In the genomic region with DNA sequence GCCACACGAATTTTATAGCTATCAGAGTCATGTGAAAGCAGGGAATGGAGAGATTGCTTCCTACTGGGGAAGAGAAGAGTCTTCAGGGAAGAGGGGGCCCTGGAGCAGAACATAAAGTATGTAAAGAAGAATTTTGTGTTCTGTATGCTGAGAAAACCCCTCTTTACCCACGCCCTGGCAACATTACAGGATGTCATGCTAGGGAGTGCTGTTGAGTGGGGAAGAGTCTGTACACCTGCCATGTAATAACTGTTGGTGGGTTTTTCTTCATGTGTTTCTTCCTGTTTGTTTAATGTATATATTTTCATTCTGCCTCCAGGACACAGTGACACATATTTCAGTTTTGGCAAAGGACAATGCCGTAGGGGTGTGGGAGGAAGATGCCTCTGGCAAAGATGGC, we compare ENCODE assay signal across 16 cellular contexts.
DNase-seq lines count a peak whose midpoint lies in the region; ATAC-seq and TF ChIP-seq lines count a peak whose summit lies in the region.
"Had no signal": no experiment of that assay in that cellular context is flagged by ENCODE, and none has a peak within 500 bp of the region (broad histone marks: within the 10 kb centered on the region; RNA-seq: fewer than 3 reads in every experiment).

No MANE protein-coding gene starts in this region.

- H3K4me3 Mint-ChIP-seq in type B pancreatic cell, result no peak overlapping the region
- H3K4me3 Mint-ChIP-seq: CD4-positive, alpha-beta memory T cell; H9 had no signal

- H3K4me2 ChIP-seq in Karpas-422 (ENCODE audit: low read depth, low read length, poor library complexity, severe bottlenecking), result no peak overlapping the region
- H3K4me2 ChIP-seq in OCI-LY7 (ENCODE audit: low read length), result peak overlapping the region; percentile 48

- H3K36me3 ChIP-seq in left ventricle myocardium inferior, result no peaks in the 10 kb centered on the region
- H3K36me3 ChIP-seq in Karpas-422 (ENCODE audit: insufficient read depth, low read length), result no peaks in the 10 kb centered on the region
- peaks cover 6% of the 10 kb centered on the region; the same call in 1 of the 2 replicates for H3K36me3 ChIP-seq in OCI-LY7 (ENCODE audit: insufficient read depth, low read length)
- H3K36me3 ChIP-seq in right lobe of liver, result no peaks in the 10 kb centered on the region

- intact Hi-C loops in left ventricle myocardium inferior (cut with micrococcal nuclease), result loop anchor here (10.0 kb wide), 1 partner anchor 286 kb away; the partner anchor contains the start of gene BCL6
- intact Hi-C loops in Right ventricle myocardium inferior (cut with DNase I), result no loop called here
- intact Hi-C loops in OCI-LY7 (cut with micrococcal nuclease; ENCODE audit: unreplicated experiment), result no loop called here
- intact Hi-C loops in right lobe of liver (cut with DNase I), result no loop called here

- no peak for TF ChIP-seq CTCF in left ventricle myocardium inferior (IDR thresholded peaks at IDR 0.05; ENCODE audit: borderline replicate concordance)
- peak; percentile 39; the same call in 1 of the 2 replicates for TF ChIP-seq CTCF in OCI-LY7 (conservative IDR thresholded peaks at IDR 0.05; ENCODE audit: low read length)
- no peak for TF ChIP-seq CTCF in type B pancreatic cell (conservative IDR thresholded peaks at IDR 0.05)
- TF ChIP-seq CTCF in right lobe of liver (IDR thresholded peaks at IDR 0.05), result no peak

- POLR2A ChIA-PET in OCI-LY7 (lab: Charles Lee), result interaction anchor here (0.5 to 2.6 kb wide), 6 partner anchors 11 to 1434 kb away, joined by 3 to 11 read pairs (median 4); no protein-coding TSS in a partner anchor

- H4K20me1 ChIP-seq in Karpas-422 (ENCODE audit: insufficient read depth, low read depth, low read length), result no peaks in the 10 kb centered on the region
- H4K20me1 ChIP-seq in OCI-LY7 (ENCODE audit: insufficient read depth, low read length), result no peaks in the 10 kb centered on the region

- H3K9ac ChIP-seq in Karpas-422 (ENCODE audit: low read length), result no peak overlapping the region

- H3K27ac Mint-ChIP-seq in type B pancreatic cell, result peak overlapping the region; percentile 45

- H3K79me2 ChIP-seq in Karpas-422 (ENCODE audit: low read length) (no peaks in the 10 kb centered on the region), OCI-LY7 (ENCODE audit: insufficient read depth, low read depth, low read length) (no peaks in the 10 kb centered on the region)

- peak overlapping the region; percentile 36 for H3K27ac ChIP-seq in left ventricle myocardium inferior (replicated peaks)
- H3K27ac ChIP-seq in Karpas-422 (ENCODE audit: low read length), result no peak overlapping the region
- peak overlapping the region; percentile 36 for H3K27ac ChIP-seq in OCI-LY7 (ENCODE audit: low read depth, low read length, poor library complexity, severe bottlenecking)
- H3K27ac ChIP-seq in right lobe of liver, result no peak overlapping the region
- H3K27ac ChIP-seq: C4-2B had no signal

- DNase-seq in left ventricle myocardium inferior, result no peak
- no peak for DNase-seq in Right ventricle myocardium inferior (ENCODE audit: missing footprints)
- DNase-seq in Karpas-422, result no peak
- DNase-seq in OCI-LY7 (ENCODE audit: low spot score), result peak; percentile 58
- no peak for DNase-seq in type B pancreatic cell (ENCODE audit: extremely low spot score, unreplicated experiment)
- DNase-seq in right lobe of liver, result no peak
- DNase-seq in activated CD4-positive, CD25-positive, alpha-beta regulatory T cell treated with anti-CD3 and anti-CD28 coated beads, Interleukin-2, amount 50 U/mL, for 72 hours, result no peak
- DNase-seq in medulla oblongata (ENCODE audit: extremely low spot score), result no peak
- DNase-seq: 8988T; AML-193; CD4-positive, alpha-beta memory T cell; DMS79 treated with DMSO at 0.1 percent for 48 hours; GF-D8; GOT3; H9 had no signal

- H3K9me3 ChIP-seq in left ventricle myocardium inferior (replicated peaks), result no peaks in the 10 kb centered on the region
- H3K9me3 ChIP-seq in Karpas-422 (ENCODE audit: low read length), result no peaks in the 10 kb centered on the region
- H3K9me3 ChIP-seq in OCI-LY7 (ENCODE audit: low read length), result peaks cover 16% of the 10 kb centered on the region; the same call in 1 of the 2 replicates
- no peaks in the 10 kb centered on the region for H3K9me3 ChIP-seq in right lobe of liver

- H3K4me1 Mint-ChIP-seq in type B pancreatic cell (ENCODE audit: unreplicated experiment), result peaks cover 1% of the 10 kb centered on the region

- BruUV-seq in OCI-LY7 (replicated peaks; lab: Mats Ljungman, UMichigan), result no TSS peak

- H3K4me3 ChIP-seq in left ventricle myocardium inferior (no peak overlapping the region), Karpas-422 (ENCODE audit: low read length) (no peak overlapping the region), OCI-LY7 (ENCODE audit: low read depth, low read length, poor library complexity, severe bottlenecking) (no peak overlapping the region), right lobe of liver (no peak overlapping the region)

- TF ChIP-seq POLR2A in right lobe of liver (IDR thresholded peaks at IDR 0.05), result no peak

- CTCF ChIA-PET in OCI-LY7 (lab: Charles Lee; ENCODE audit: unreplicated experiment), result interaction anchor here (0.6 kb wide), 1 partner anchor 23 kb away, joined by 3 read pairs; no protein-coding TSS in a partner anchor

- H2AFZ ChIP-seq in Karpas-422 (ENCODE audit: low read length) (peak overlapping the region; percentile 40), OCI-LY7 (ENCODE audit: low read length) (peak overlapping the region; percentile 96)

- H3K4me1 ChIP-seq in left ventricle myocardium inferior (peaks cover 12% of the 10 kb centered on the region), Karpas-422 (ENCODE audit: low read length) (peaks cover 26% of the 10 kb centered on the region), OCI-LY7 (ENCODE audit: insufficient read depth, low read length, poor library complexity, severe bottlenecking) (peaks cover 33% of the 10 kb centered on the region), right lobe of liver (peaks cover 0 to 19% (median 6%) of the 10 kb centered on the region in 4 donors)

- H3K36me3 Mint-ChIP-seq in type B pancreatic cell, result peaks cover 4% of the 10 kb centered on the region
- H3K36me3 Mint-ChIP-seq: CD4-positive, alpha-beta memory T cell had no signal

- 64% methylated on average over 3 of the region's 3 CpGs for WGBS in right lobe of liver (ENCODE audit: insufficient coverage, low coverage, low lambda C conversion rate, missing lambda C conversion rate)

- H3K27me3 Mint-ChIP-seq in type B pancreatic cell, result no peaks in the 10 kb centered on the region
- H3K27me3 Mint-ChIP-seq: CD4-positive, alpha-beta memory T cell had no signal

- ATAC-seq in Right ventricle myocardium inferior (no peak), right lobe of liver (no peak)

- H3K27me3 ChIP-seq in left ventricle myocardium inferior (ENCODE audit: low read depth) (no peaks in the 10 kb centered on the region), Karpas-422 (ENCODE audit: low read length) (no peaks in the 10 kb centered on the region), right lobe of liver (no peaks in the 10 kb centered on the region)

- H3K9me2 ChIP-seq in Karpas-422 (replicated peaks; ENCODE audit: insufficient read depth, low read length) (no peaks in the 10 kb centered on the region), OCI-LY7 (ENCODE audit: insufficient read depth, low read length) (no peaks in the 10 kb centered on the region)

- H3K9me3 Mint-ChIP-seq in type B pancreatic cell, result no peaks in the 10 kb centered on the region
- H3K9me3 Mint-ChIP-seq: H9 had no signal

Comparison
In these comparisons a context has a peak if more than half of its experiments do, and no peak if none do; other contexts are left out.
1. H3K27ac ChIP-seq: peak in left ventricle myocardium inferior (single experiment) and OCI-LY7 (single experiment); none in Karpas-422 (single experiment) and right lobe of liver (0 of 3).